Comparison of ENCODE assay signal across 8 cellular contexts in the genomic region with DNA sequence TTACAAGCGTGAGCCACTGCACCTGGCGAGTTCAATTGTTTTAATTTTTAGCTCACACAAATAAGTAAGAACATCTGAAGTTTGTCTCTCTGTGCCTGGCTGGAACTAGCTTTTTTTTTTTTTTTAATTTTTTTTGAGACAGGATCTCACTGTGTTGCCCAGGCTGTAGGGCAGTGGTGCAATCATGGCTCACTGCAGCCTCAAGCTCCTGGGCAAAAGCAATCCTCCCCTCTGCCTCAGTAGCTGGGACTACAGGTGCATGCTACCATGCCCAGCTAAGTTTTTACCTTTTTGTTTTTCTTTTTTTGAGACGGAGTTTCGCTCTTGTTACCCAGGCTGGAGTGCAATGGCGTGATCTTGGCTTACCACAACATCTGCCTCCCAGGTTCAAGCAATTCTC. TPM values are rescaled to one million over a fixed set of nuclear protein-coding genes. Genes with fewer than 3 reads are reported as not detected.
"Had no signal": no experiment of that assay in that cellular context is flagged by ENCODE, and none has a peak within 500 bp of the region (broad histone marks: within the 10 kb centered on the region; RNA-seq: fewer than 3 reads in every experiment).

No MANE protein-coding gene starts in this region.

- DNase-seq: GDM1, GF-D8 had no signal

- H3K4me3 ChIP-seq: GM12878 had no signal

- ATAC-seq: GM12878 had no signal

- FAIRE-seq: G401.6, GM12878, GM12891, GM12892, GM18507, GM19239 had no signal

RNA-seq across cellular contexts. Expression of a gene that starts 7.9 kb away (rescaled TPM):
- total RNA-seq: GM12878 had no signal
- polyA plus RNA-seq: GM12878 had no signal
